Comparison of ENCODE assay signal across 8 cellular contexts in genomic region chr7:16695621-16696237, GRCh38. TPM values are rescaled to one million over a fixed set of nuclear protein-coding genes. Genes with fewer than 3 reads are reported as not detected.
DNase-seq lines count a peak whose midpoint lies in the region; ATAC-seq and TF ChIP-seq lines count a peak whose summit lies in the region.

No MANE protein-coding gene starts in this region.

- H4K8ac ChIP-seq in IMR-90 (ENCODE audit: low read depth in 2 of 2, low read length in 2 of 2): no peak overlapping the region

- peaks cover 28% of the 10 kb centered on the region for H3K36me3 ChIP-seq in IMR-90 (ENCODE audit: control insufficient read depth, insufficient read depth, low read length)

- H3K4me2 ChIP-seq in IMR-90 (ENCODE audit: low read depth, low read length): no peak overlapping the region

- H2BK5ac ChIP-seq in IMR-90 (ENCODE audit: low read depth, low read length, poor library complexity, severe bottlenecking): no peak overlapping the region

- no peak overlapping the region for H2BK15ac ChIP-seq in IMR-90 (ENCODE audit: low read depth, low read length)

- H2BK120ac ChIP-seq in IMR-90 (ENCODE audit: low read depth, low read length): no peak overlapping the region

- no peak overlapping the region for H3K14ac ChIP-seq in IMR-90 (replicated peaks; ENCODE audit: low read depth, low read length)

- no peak overlapping the region for H2AFZ ChIP-seq in IMR-90 (replicated peaks; ENCODE audit: low read length, poor library complexity)

- H3K4ac ChIP-seq in IMR-90 (ENCODE audit: low read depth, low read length): no peak overlapping the region

- no peak overlapping the region for H2AK9ac ChIP-seq in IMR-90 (replicated peaks; ENCODE audit: low read depth, low read length, poor library complexity)

- no peak overlapping the region for H4K91ac ChIP-seq in IMR-90 (ENCODE audit: insufficient read depth, low read depth, low read length)

- in situ Hi-C loops in IMR-90 (cut with MboI; ENCODE audit: low sequenced_read_pairs): loop anchor here (10.0 kb wide), 1 partner anchor 219 kb away; no protein-coding TSS in a partner anchor

- no peak overlapping the region for H3K9ac ChIP-seq in IMR-90 (ENCODE audit: low read depth, low read length)

- no peak overlapping the region for H3K27ac ChIP-seq in IMR-90 (ENCODE audit: insufficient read depth, low read length)

- BruUV-seq in IMR-90 (replicated peaks; lab: Mats Ljungman, UMichigan): no TSS peak

- H3K9me3 Mint-ChIP-seq in stimulated activated naive CD8-positive, alpha-beta T cell treated with anti-CD3 and anti-CD28 coated beads, Interleukin-15, amount 100 ng/mL, for 72 hours: no peaks in the 10 kb centered on the region

- H3K27me3 Mint-ChIP-seq in stimulated activated naive CD8-positive, alpha-beta T cell treated with anti-CD3 and anti-CD28 coated beads, Interleukin-15, amount 100 ng/mL, for 72 hours: no peaks in the 10 kb centered on the region

- ATAC-seq in stimulated activated naive CD8-positive, alpha-beta T cell treated with anti-CD3 and anti-CD28 coated beads, Interleukin-15, amount 100 ng/mL, for 72 hours: peak; percentile 49
- no peak for ATAC-seq in stimulated activated naive CD8-positive, alpha-beta T cell treated with anti-CD3 and anti-CD28 coated beads, Interleukin-15, Interleukin-2, amounts not matched to agents 100 U/mL and 50 U/mL, for 24 hours
- peak; percentile 76; the same call in 1 of the 2 replicates for ATAC-seq in IMR-90 (ENCODE audit: low read depth)

- peak; percentile 61 for TF ChIP-seq RAD21 in IMR-90 (IDR thresholded peaks at IDR 0.05; ENCODE audit: low read length)

- intact Hi-C loops in IMR-90 (cut with micrococcal nuclease): loop anchor here (1.0 kb wide), 1 partner anchor 223 kb away; no protein-coding TSS in a partner anchor

- POLR2A ChIA-PET in IMR-90 (lab: Charles Lee; ENCODE audit: unreplicated experiment): no interaction called here

- H3K27me3 ChIP-seq in IMR-90 (ENCODE audit: control insufficient read depth, insufficient read depth, low read length): no peaks in the 10 kb centered on the region

- CTCF ChIA-PET in IMR-90 (lab: Yijun Ruan, JAX): interaction anchor here (0.6 kb wide), 1 partner anchor 286 kb away, joined by 3 read pairs; no protein-coding TSS in a partner anchor

- H3K18ac ChIP-seq in IMR-90 (ENCODE audit: low read depth, low read length): no peak overlapping the region

- H3K4me1 ChIP-seq in IMR-90 (ENCODE audit: control insufficient read depth, insufficient read depth, low read length): peaks cover 6% of the 10 kb centered on the region; the same call in 1 of the 2 replicates

- no CpG with 5 or more reads among the region's 4 CpGs for WGBS in IMR-90 (ENCODE audit: extremely low coverage in 2 of 2, insufficient read length in 1 of 2), 2 experiments

- no peaks in the 10 kb centered on the region for H3K9me3 ChIP-seq in IMR-90 (ENCODE audit: control insufficient read depth, insufficient read depth, low read length)

- H2BK20ac ChIP-seq in IMR-90 (ENCODE audit: low read depth, low read length): no peak overlapping the region

- dilution Hi-C loops in IMR-90 (cut with HindIII; ENCODE audit: low sequenced_read_pairs, unreplicated experiment): no loop called here

- no peak overlapping the region for H2AK5ac ChIP-seq in IMR-90 (ENCODE audit: low read depth, low read length)

- H3K4me3 ChIP-seq in IMR-90 (ENCODE audit: insufficient read depth, low read depth, low read length) (no peak overlapping the region), foreskin fibroblast (ENCODE audit: low read depth in 1 of 2, low read length in 2 of 2) (no peak overlapping the region)

- H4K5ac ChIP-seq in IMR-90 (ENCODE audit: low read depth, low read length): no peak overlapping the region

- TF ChIP-seq CTCF in IMR-90 (conservative IDR thresholded peaks at IDR 0.05; ENCODE audit: low read depth, low read length): peak; percentile 51
- peak; percentile 53 for TF ChIP-seq CTCF in foreskin fibroblast (IDR thresholded peaks at IDR 0.05; ENCODE audit: low read depth, low read length)

- no peak overlapping the region for H3K23ac ChIP-seq in IMR-90 (ENCODE audit: low read depth, low read length)

- DNase-seq in stimulated activated naive CD8-positive, alpha-beta T cell treated with anti-CD3 and anti-CD28 coated beads, Interleukin-15, amount 100 ng/mL, for 72 hours: no peak
- no peak for DNase-seq in stimulated activated naive CD8-positive, alpha-beta T cell treated with anti-CD3 and anti-CD28 coated beads, Interleukin-15, Interleukin-2, amounts not matched to agents 100 U/mL and 50 U/mL, for 24 hours
- DNase-seq in IMR-90 (peak; percentile 73), SK-N-DZ (ENCODE audit: low spot score) (peak; percentile 21), foreskin fibroblast (peak; percentile 40 to 62), pons (ENCODE audit: low spot score) (peak; percentile 45)
- no peak for DNase-seq in stimulated activated CD4-positive, alpha-beta T cell treated with anti-CD3 and anti-CD28 coated beads, Interleukin-2, amount 100 ng/mL, for 48 hours
- no peak for DNase-seq in activated CD4-positive, alpha-beta T cell treated with anti-CD3 and anti-CD28 coated beads, Interleukin-2, amount 50 U/mL, for 48 hours

- H3K79me1 ChIP-seq in IMR-90 (ENCODE audit: low read depth in 1 of 2, low read length in 2 of 2): peaks cover 0 to 13% of the 10 kb centered on the region in 2 experiments; a peak in 3 of 4 replicates

- no peaks in the 10 kb centered on the region for H3K4me1 Mint-ChIP-seq in stimulated activated naive CD8-positive, alpha-beta T cell treated with anti-CD3 and anti-CD28 coated beads, Interleukin-15, amount 100 ng/mL, for 72 hours

- no peak overlapping the region for H3K27ac Mint-ChIP-seq in stimulated activated naive CD8-positive, alpha-beta T cell treated with anti-CD3 and anti-CD28 coated beads, Interleukin-15, amount 100 ng/mL, for 72 hours

- H3K56ac ChIP-seq in IMR-90 (ENCODE audit: extremely low read depth, insufficient read depth, low read length): no peak overlapping the region

- TF ChIP-seq POLR2A in IMR-90 (IDR thresholded peaks at IDR 0.05; ENCODE audit: low read depth, low read length): no peak

- peaks cover 11% of the 10 kb centered on the region for H3K9me1 ChIP-seq in IMR-90 (ENCODE audit: insufficient read depth, low read length)

- H4K20me1 ChIP-seq in IMR-90 (ENCODE audit: insufficient read depth, low read length): no peaks in the 10 kb centered on the region

- no peak overlapping the region for H3K4me3 Mint-ChIP-seq in stimulated activated naive CD8-positive, alpha-beta T cell treated with anti-CD3 and anti-CD28 coated beads, Interleukin-15, amount 100 ng/mL, for 72 hours

TF ChIP-seq in IMR-90, 13 proteins besides CTCF, POLR2A, EP300 and RAD21:
- TF ChIP-seq BHLHE40 (IDR thresholded peaks at IDR 0.05; ENCODE audit: low read depth, low read length): no peak
- TF ChIP-seq RFX5 (IDR thresholded peaks at IDR 0.05; ENCODE audit: low read depth, low read length): no peak
- no peak for TF ChIP-seq RCOR1 (IDR thresholded peaks at IDR 0.05; ENCODE audit: insufficient replicate concordance, low read length)
- TF ChIP-seq MXI1 (IDR thresholded peaks at IDR 0.05; ENCODE audit: borderline replicate concordance, low read depth, low read length): peak; percentile 53; the same call in 1 of the 2 replicates
- peak; percentile 55 for TF ChIP-seq SMC3 (IDR thresholded peaks at IDR 0.05; ENCODE audit: low read depth, low read length)
- TF ChIP-seq MAFK (IDR thresholded peaks at IDR 0.05; ENCODE audit: low read depth, low read length): no peak
- TF ChIP-seq MAZ (IDR thresholded peaks at IDR 0.05; ENCODE audit: borderline replicate concordance, low read depth, low read length): no peak
- no peak for TF ChIP-seq CHD1 (IDR thresholded peaks at IDR 0.05; ENCODE audit: low read depth, low read length)
- TF ChIP-seq NFE2L2 (IDR thresholded peaks at IDR 0.05; ENCODE audit: low read depth, low read length): no peak

RNA-seq across cellular contexts. Expression of gene BZW2, which starts 49.7 kb away (rescaled TPM):
- 58.1 and 65.0 TPM in 2 replicates for total RNA-seq in IMR-90 (2012; rRNA removed)
- 86.1 and 92.9 TPM in 2 replicates for polyA plus RNA-seq in IMR-90 (2012; rRNA removed)
- polyA plus RNA-seq in IMR-90 (2012; cell fraction: cytosol; rRNA removed): 28.3 and 30.7 TPM in 2 replicates
- 10.4 and 40.8 TPM in 2 replicates for polyA plus RNA-seq in IMR-90 (2012; cell fraction: nucleus; rRNA removed; ENCODE audit: low replicate concordance)
- polyA plus RNA-seq in SK-N-DZ (2014; cell fraction: cytosol; rRNA removed): 167 and 193 TPM in 2 replicates
- 87.9 and 91.2 TPM in 2 replicates for polyA plus RNA-seq in SK-N-DZ (2014; cell fraction: nucleus; rRNA removed)

RNA-seq across cellular contexts. Expression of gene ANKMY2, which starts 50.2 kb away (rescaled TPM):
- total RNA-seq in IMR-90 (2012; rRNA removed): 41.9 and 43.6 TPM in 2 replicates
- polyA plus RNA-seq in IMR-90 (2012; rRNA removed): 15.8 and 19.5 TPM in 2 replicates
- polyA plus RNA-seq in IMR-90 (2012; cell fraction: cytosol; rRNA removed): 5.3 TPM in 2 replicates
- polyA plus RNA-seq in IMR-90 (2012; cell fraction: nucleus; rRNA removed; ENCODE audit: low replicate concordance): 3.9 and 25.7 TPM in 2 replicates
- polyA plus RNA-seq in SK-N-DZ (2014; cell fraction: cytosol; rRNA removed): 14.6 and 21.9 TPM in 2 replicates
- 15.3 and 17.0 TPM in 2 replicates for polyA plus RNA-seq in SK-N-DZ (2014; cell fraction: nucleus; rRNA removed)

RNA-seq across cellular contexts. Expression of gene TSPAN13, which starts 57.8 kb away (rescaled TPM):
- 3.0 and 6.1 TPM in 2 replicates for total RNA-seq in IMR-90 (2012; rRNA removed)
- 3.6 and 5.0 TPM in 2 replicates for polyA plus RNA-seq in IMR-90 (2012; rRNA removed)
- 1.5 and 1.7 TPM in 2 replicates for polyA plus RNA-seq in IMR-90 (2012; cell fraction: cytosol; rRNA removed)
- 0.61 and 2.2 TPM in 2 replicates for polyA plus RNA-seq in IMR-90 (2012; cell fraction: nucleus; rRNA removed; ENCODE audit: low replicate concordance)
- 38.4 and 42.4 TPM in 2 replicates for polyA plus RNA-seq in SK-N-DZ (2014; cell fraction: cytosol; rRNA removed)
- polyA plus RNA-seq in SK-N-DZ (2014; cell fraction: nucleus; rRNA removed): 16.9 and 20.2 TPM in 2 replicates

Comparison
In these comparisons a context has a peak if more than half of its experiments do, and no peak if none do; other contexts are left out.
1. DNase-seq: peak in IMR-90 (single experiment), SK-N-DZ (single experiment), foreskin fibroblast (2 of 2) and pons (single experiment); none in stimulated activated naive CD8-positive, alpha-beta T cell treated with anti-CD3 and anti-CD28 coated beads, Interleukin-15, amount 100 ng/mL, for 72 hours (0 of 2), stimulated activated naive CD8-positive, alpha-beta T cell treated with anti-CD3 and anti-CD28 coated beads, Interleukin-15, Interleukin-2, amounts not matched to agents 100 U/mL and 50 U/mL, for 24 hours (single experiment), stimulated activated CD4-positive, alpha-beta T cell treated with anti-CD3 and anti-CD28 coated beads, Interleukin-2, amount 100 ng/mL, for 48 hours (0 of 2) and activated CD4-positive, alpha-beta T cell treated with anti-CD3 and anti-CD28 coated beads, Interleukin-2, amount 50 U/mL, for 48 hours (0 of 2).